ENCODE assay signal across 12 cellular contexts in genomic region chr6:24911983-24912382, GRCh38. TPM values are rescaled to one million over a fixed set of nuclear protein-coding genes. Genes with fewer than 3 reads are reported as not detected.
DNase-seq lines count a peak whose midpoint lies in the region; ATAC-seq and TF ChIP-seq lines count a peak whose summit lies in the region.
"Had no signal": no experiment of that assay in that cellular context is flagged by ENCODE, and none has a peak within 500 bp of the region (broad histone marks: within the 10 kb centered on the region; RNA-seq: fewer than 3 reads in every experiment).

No MANE protein-coding gene starts in this region.

- DNase-seq in T-helper 1 cell (no peak), T-helper 17 cell (no peak), foreskin fibroblast (no peak), skeletal muscle cell (ENCODE audit: low read depth) (no peak), DMS114 treated with DMSO at 0.1 percent for 48 hours (lab: John Stamatoyannopoulos, UW; ENCODE audit: unreplicated experiment) (no peak), HUDEP-2 (lab: John Stamatoyannopoulos, UW; ENCODE audit: unreplicated experiment in 76 of 76) (no peak)
- DNase-seq: 8988T, HCEC 1CT, midbrain, NCI-H1092 had no signal

- ATAC-seq in T-helper 17 cell, result no peak
- ATAC-seq in HG03025 (IDR thresholded peaks at IDR 0.05; ENCODE audit: low FRiP score, unreplicated experiment), result no peak

- no peaks in the 10 kb centered on the region for H3K9me3 ChIP-seq in T-helper 17 cell (ENCODE audit: control insufficient read depth, low read length, poor library complexity, severe bottlenecking)

- H3K4me1 Mint-ChIP-seq in T-helper 1 cell treated with Interleukin-12 subunit alpha and Interleukin-12 subunit beta and Interleukin-4 antibody, amounts not matched to agents 30 μg/mL and 1 μg/mL, for 36 hours (ENCODE audit: low read depth), result peaks cover 85% of the 10 kb centered on the region
- H3K4me1 Mint-ChIP-seq in T-helper 17 cell, result peaks cover 89% of the 10 kb centered on the region

- no peaks in the 10 kb centered on the region for H3K27me3 Mint-ChIP-seq in T-helper 1 cell treated with Interleukin-12 subunit alpha and Interleukin-12 subunit beta and Interleukin-4 antibody, amounts not matched to agents 30 μg/mL and 1 μg/mL, for 36 hours (ENCODE audit: low read depth)
- no peaks in the 10 kb centered on the region for H3K27me3 Mint-ChIP-seq in T-helper 17 cell

- H3K4me3 ChIP-seq in foreskin fibroblast (ENCODE audit: low read depth in 1 of 2, low read length in 2 of 2) (peak overlapping the region; percentile 74 to 96), skeletal muscle cell (ENCODE audit: low read depth, low read length) (peak overlapping the region; percentile 53)

- peak overlapping the region; percentile 92 for H3K27ac Mint-ChIP-seq in T-helper 1 cell treated with Interleukin-12 subunit alpha and Interleukin-12 subunit beta and Interleukin-4 antibody, amounts not matched to agents 30 μg/mL and 1 μg/mL, for 36 hours
- peak overlapping the region; percentile 99 for H3K27ac Mint-ChIP-seq in T-helper 17 cell

- H3K9me3 Mint-ChIP-seq in T-helper 1 cell treated with Interleukin-12 subunit alpha and Interleukin-12 subunit beta and Interleukin-4 antibody, amounts not matched to agents 30 μg/mL and 1 μg/mL, for 36 hours, result no peaks in the 10 kb centered on the region

- peak overlapping the region; percentile 83 for H3K4me3 Mint-ChIP-seq in T-helper 1 cell treated with Interleukin-12 subunit alpha and Interleukin-12 subunit beta and Interleukin-4 antibody, amounts not matched to agents 30 μg/mL and 1 μg/mL, for 36 hours
- H3K4me3 Mint-ChIP-seq in T-helper 17 cell, result peak overlapping the region; percentile 95

- no peak for TF ChIP-seq CTCF in foreskin fibroblast (IDR thresholded peaks at IDR 0.05; ENCODE audit: low read depth, low read length)

- peaks cover 62% of the 10 kb centered on the region for H3K36me3 Mint-ChIP-seq in T-helper 1 cell treated with Interleukin-12 subunit alpha and Interleukin-12 subunit beta and Interleukin-4 antibody, amounts not matched to agents 30 μg/mL and 1 μg/mL, for 36 hours (ENCODE audit: low read depth)
- peaks cover 19% of the 10 kb centered on the region for H3K36me3 Mint-ChIP-seq in T-helper 17 cell (ENCODE audit: low read depth)

RNA-seq across cellular contexts. Expression of gene RIPOR2, which starts 23.8 kb away (rescaled TPM):
- total RNA-seq in T-helper 17 cell, result 100 to 1,000 TPM; 296 to 364 TPM
